In genomic region chr6:22332726-22333125, GRCh38 we compare ENCODE assay signal across 25 cellular contexts. TPM values are rescaled to one million over a fixed set of nuclear protein-coding genes. Genes with fewer than 3 reads are reported as not detected.
"Had no signal": no experiment of that assay in that cellular context is flagged by ENCODE, and none has a peak within 500 bp of the region (broad histone marks: within the 10 kb centered on the region; RNA-seq: fewer than 3 reads in every experiment).

No MANE protein-coding gene starts in this region.

- H3K4me1 ChIP-seq: adrenal gland, body of pancreas, colonic mucosa, left lung, neural progenitor cell, sigmoid colon, stomach, testis, upper lobe of left lung had no signal

- H3K9me3 ChIP-seq: adrenal gland, body of pancreas, colonic mucosa, left lung, ovary, sigmoid colon, stomach, testis, upper lobe of left lung had no signal

- H3K27me3 Mint-ChIP-seq: naive B cell had no signal

- FAIRE-seq: keratinocyte had no signal

- H3K4me3 Mint-ChIP-seq: naive B cell, neural progenitor cell had no signal

- H3K36me3 ChIP-seq: adrenal gland, colonic mucosa, left lung, neural progenitor cell, ovary, sigmoid colon, stomach, upper lobe of left lung had no signal

- H3K4me1 Mint-ChIP-seq: naive B cell, neural progenitor cell had no signal

- H3K9ac ChIP-seq: neural progenitor cell had no signal

- H3K36me3 Mint-ChIP-seq: naive B cell, neural progenitor cell had no signal

- H3K4me2 ChIP-seq: neural progenitor cell had no signal

- ATAC-seq: activated CD4-positive, CD25-positive, alpha-beta regulatory T cell treated with anti-CD3 and anti-CD28 coated beads, Interleukin-2, amount 50 U/mL, for 24 hours; body of pancreas; left lung had no signal

- DNase-seq: activated CD4-positive, alpha-beta T cell treated with anti-CD3 and anti-CD28 coated beads, Interleukin-2, amount 50 U/mL, for 4 hours; activated effector memory CD4-positive, alpha-beta T cell treated with Interleukin-2 at 50 U/mL for 16 hours; activated naive CD4-positive, alpha-beta T cell treated with anti-CD3 and anti-CD28 coated beads, Interleukin-2, amount 50 U/mL, for 16 hours; activated T-cell treated with anti-CD3 and anti-CD28 coated beads, Interleukin-2, amount 50 U/mL, for 1 hour; adrenal gland; body of pancreas; central memory CD4-positive, alpha-beta T cell; colonic mucosa; effector CD4-positive, alpha-beta T cell; left lung; mammary epithelial cell; naive B cell; ovary; sigmoid colon; stimulated activated CD4-positive, alpha-beta T cell treated with anti-CD3 and anti-CD28 coated beads, Interleukin-12 subunit alpha, Interleukin-12 subunit beta, amount 100 ng/mL, for 4 hours; stimulated activated CD4-positive, alpha-beta T cell treated with anti-CD3 and anti-CD28 coated beads, Interleukin-2, amount 100 ng/mL, for 24 hours; stomach; testis; upper lobe of left lung had no signal

- H2AFZ ChIP-seq: neural progenitor cell had no signal

- H3K27me3 ChIP-seq: adrenal gland, body of pancreas, colonic mucosa, left lung, neural progenitor cell, ovary, sigmoid colon, stomach, testis, upper lobe of left lung had no signal

- H3K4me3 ChIP-seq: adrenal gland, body of pancreas, colonic mucosa, left lung, neural progenitor cell, ovary, sigmoid colon, stomach, testis, upper lobe of left lung had no signal

- H3K27ac Mint-ChIP-seq: naive B cell, neural progenitor cell had no signal

- H3K27ac ChIP-seq: adrenal gland, body of pancreas, colonic mucosa, epithelial cell of prostate, left lung, neural progenitor cell, ovary, sigmoid colon, stomach, testis, upper lobe of left lung had no signal

RNA-seq across cellular contexts. Expression of gene PRL, which starts 35.9 kb away (rescaled TPM):
- total RNA-seq: adrenal gland, body of pancreas, colonic mucosa, mammary epithelial cell, mononuclear cell, pulmonary artery endothelial cell, sigmoid colon, stomach had no signal
- polyA plus RNA-seq: adrenal gland, keratinocyte, mammary epithelial cell, stomach had no signal
